Comparison of ENCODE assay signal across 8 cellular contexts in genomic region chr16:30571444-30572322, GRCh38. TPM values are rescaled to one million over a fixed set of nuclear protein-coding genes. Genes with fewer than 3 reads are reported as not detected.
DNase-seq lines count a peak whose midpoint lies in the region; ATAC-seq and TF ChIP-seq lines count a peak whose summit lies in the region.

TSS of gene ZNF688 (minus strand) at chr16:30571714. CDS start at chr16:30571629, 85 bp downstream.

- H3K27me3 ChIP-seq in PC-3 (ENCODE audit: low read length) (no peaks in the 10 kb centered on the region), mucosa of rectum (ENCODE audit: control insufficient read depth in 2 of 2, insufficient read depth in 2 of 2, low read length in 2 of 2) (no peaks in the 10 kb centered on the region)

- H3F3A ChIP-seq in PC-3 (ENCODE audit: low read length, unreplicated experiment): no peaks in the 10 kb centered on the region

- no TSS peak for BruUV-seq in PC-3 (replicated peaks; lab: Mats Ljungman, UMichigan)

- H3K79me2 ChIP-seq in PC-3 (ENCODE audit: low read length): peaks cover 7% of the 10 kb centered on the region; the same call in 1 of the 2 replicates

- intact Hi-C loops in PC-3 (cut with micrococcal nuclease): loop anchor here (10.0 kb wide), 1 partner anchor 63 kb away; no protein-coding TSS in a partner anchor

- peak within 1 kb of the TSS; percentile 94 for H3K4me3 ChIP-seq in PC-3 (ENCODE audit: low read length)
- peak within 1 kb of the TSS; percentile 70 to 91 for H3K4me3 ChIP-seq in mucosa of rectum (ENCODE audit: low read length in 2 of 2)

- no peak for TF ChIP-seq RAD21 in Ishikawa (IDR thresholded peaks at IDR 0.05; ENCODE audit: low read depth)

- peak; percentile 73 for ATAC-seq in GM21528 (IDR thresholded peaks at IDR 0.05; ENCODE audit: low FRiP score, unreplicated experiment)
- peak; percentile 75 for ATAC-seq in PC-3

- no peak for TF ChIP-seq EP300 in Ishikawa (IDR thresholded peaks at IDR 0.05; ENCODE audit: borderline replicate concordance)

- no peak for TF ChIP-seq CTCF in PC-3 (conservative IDR thresholded peaks at IDR 0.05; ENCODE audit: low read depth, low read length)

- peak; percentile 84 for TF ChIP-seq POLR2A in erythroblast (IDR thresholded peaks at IDR 0.05; ENCODE audit: low read length)

- H3K9me3 ChIP-seq in PC-3 (ENCODE audit: low read length): no peaks in the 10 kb centered on the region
- no peaks in the 10 kb centered on the region for H3K9me3 ChIP-seq in mucosa of rectum (ENCODE audit: control insufficient read depth in 2 of 2, low read length in 2 of 2)

- H3K4me1 ChIP-seq in PC-3 (ENCODE audit: insufficient read depth, low read length) (peaks cover 34% of the 10 kb centered on the region), mucosa of rectum (ENCODE audit: control insufficient read depth in 2 of 2, insufficient read depth in 2 of 2, low read length in 2 of 2) (peaks cover 8 to 28% of the 10 kb centered on the region in 2 donors)

- H3K9ac ChIP-seq in PC-3 (ENCODE audit: low read length) (peak within 1 kb of the TSS; percentile 92), mucosa of rectum (ENCODE audit: low read depth in 1 of 2, low read length in 2 of 2) (peak within 1 kb of the TSS; percentile 83 to 94)

- H3K27ac ChIP-seq in PC-3 (ENCODE audit: low read length) (peak within 1 kb of the TSS; percentile 89), mucosa of rectum (ENCODE audit: low read depth in 2 of 2, low read length in 2 of 2) (peak within 1 kb of the TSS; percentile 96 to 97)

- CTCF ChIA-PET in PC-3 (lab: Charles Lee): no interaction called here

- POLR2A ChIA-PET in PC-3 (lab: Charles Lee; ENCODE audit: unreplicated experiment): interaction anchor here (0.6 to 0.9 kb wide), 2 partner anchors 13 to 201 kb away, joined by 3 to 8 read pairs; partner anchors contain the start of gene ZNF764

- peak within 1 kb of the TSS; percentile 100 for H3K4me2 ChIP-seq in PC-3 (ENCODE audit: low read length)

- H3K9me2 ChIP-seq in PC-3 (replicated peaks; ENCODE audit: low read length): no peaks in the 10 kb centered on the region

- DNase-seq in DMS 273 (lab: John Stamatoyannopoulos, UW; ENCODE audit: unreplicated experiment) (peak; percentile 98), PC-3 (peak; percentile 90), erythroblast (lab: John Stamatoyannopoulos, UW) (peak; percentile 96 to 97)
- DNase-seq in activated T-cell treated with anti-CD3 and anti-CD28 coated beads, Interleukin-2, amount 50 U/mL, for 1 hour: peak; percentile 88
- DNase-seq in stimulated activated CD8-positive, alpha-beta memory T cell treated with anti-CD3 and anti-CD28 coated beads, Interleukin-4, amount 100 ng/mL, for 48 hours: peak; percentile 93

- peak within 1 kb of the TSS; percentile 98 for H2AFZ ChIP-seq in PC-3 (ENCODE audit: low read length)

- no peaks in the 10 kb centered on the region for H4K20me1 ChIP-seq in PC-3 (ENCODE audit: low read length)

- H3K36me3 ChIP-seq in PC-3 (ENCODE audit: low read depth, low read length) (no peaks in the 10 kb centered on the region), mucosa of rectum (ENCODE audit: control insufficient read depth in 2 of 2, insufficient read depth in 2 of 2, low read length in 2 of 2) (no peaks in the 10 kb centered on the region)

TF ChIP-seq in Ishikawa, 13 proteins besides CTCF, POLR2A, EP300 and RAD21:
- TF ChIP-seq FOXM1 (IDR thresholded peaks at IDR 0.05; ENCODE audit: borderline replicate concordance, low read depth) (peak; percentile 67; the same call in 1 of the 2 replicates), YY1 (IDR thresholded peaks at IDR 0.05; ENCODE audit: low read depth) (peak; percentile 97), CREB1 (IDR thresholded peaks at IDR 0.05; ENCODE audit: low read depth) (peak; percentile 73), ZBTB7A (IDR thresholded peaks at IDR 0.05; ENCODE audit: low read depth) (peak; percentile 25; the same call in 1 of the 2 replicates), TAF1 (IDR thresholded peaks at IDR 0.05; ENCODE audit: low read depth) (peak; percentile 39; the same call in 1 of the 2 replicates), TCF12 (IDR thresholded peaks at IDR 0.05; ENCODE audit: low read depth) (0 out of 2 replicates have a peak, but pooled peaks have one; percentile 29), NFIC (IDR thresholded peaks at IDR 0.05) (no peak), MAX (IDR thresholded peaks at IDR 0.05) (peak; percentile 68), EGR1 (IDR thresholded peaks at IDR 0.05) (peak; percentile 86), CEBPB (IDR thresholded peaks at IDR 0.05) (no peak)

RNA-seq across cellular contexts. Expression of gene ZNF688, which starts in this region (rescaled TPM):
- 5.5 and 14.3 TPM in 2 replicates for total RNA-seq in PC-3 (2014; rRNA removed)

Comparison
In these comparisons a context has a peak if more than half of its experiments do, and no peak if none do; other contexts are left out.
1. Peak in every context shown above with its lines: DNase-seq, ATAC-seq, H3K4me3 ChIP-seq and H3K27ac ChIP-seq.